ENCODE assay signal across 1 cellular context in genomic region chr2:200174433-200175216, GRCh38.
TF ChIP-seq lines count a peak whose summit lies in the region.

No MANE protein-coding gene starts in this region.

TF ChIP-seq in H1, 55 proteins besides CTCF, POLR2A, EP300 and RAD21 (continued from another document):
- no peak for TF ChIP-seq USF2 (IDR thresholded peaks at IDR 0.05; ENCODE audit: low read length)
- no peak for TF ChIP-seq KDM5A (IDR thresholded peaks at IDR 0.05; ENCODE audit: low read length)
- TF ChIP-seq YY1 (IDR thresholded peaks at IDR 0.05; ENCODE audit: low read depth, low read length) = no peak
- no peak for TF ChIP-seq HDAC2 (IDR thresholded peaks at IDR 0.05; ENCODE audit: borderline replicate concordance in 1 of 2, low read depth in 2 of 2, low read length in 2 of 2)
- no peak for TF ChIP-seq CBX5 (IDR thresholded peaks at IDR 0.05; ENCODE audit: low read depth, low read length)
- TF ChIP-seq ZNF274 (IDR thresholded peaks at IDR 0.05; ENCODE audit: borderline replicate concordance, extremely low read depth, low read length) = no peak
- no peak for TF ChIP-seq CEBPB (IDR thresholded peaks at IDR 0.05; ENCODE audit: low read depth, low read length)
- TF ChIP-seq CHD7 (IDR thresholded peaks at IDR 0.05; ENCODE audit: insufficient replicate concordance, low read length) = no peak
- no peak for TF ChIP-seq BRCA1 (IDR thresholded peaks at IDR 0.05; ENCODE audit: low read depth, low read length)
- no peak for TF ChIP-seq ATF3 (IDR thresholded peaks at IDR 0.05; ENCODE audit: insufficient read depth, low read depth, low read length)
- no peak for TF ChIP-seq ATF2 (IDR thresholded peaks at IDR 0.05; ENCODE audit: low read length)
- no peak for TF ChIP-seq TAF7 (optimal IDR thresholded peaks at IDR 0.05; ENCODE audit: borderline replicate concordance, low read depth, low read length)
- no peak for TF ChIP-seq SP4 (IDR thresholded peaks at IDR 0.05; ENCODE audit: low read length)
- TF ChIP-seq SP1 (IDR thresholded peaks at IDR 0.05; ENCODE audit: low read depth, low read length) = no peak
- TF ChIP-seq NRF1 (IDR thresholded peaks at IDR 0.05; ENCODE audit: low read depth, low read length) = no peak
- TF ChIP-seq TCF12 (IDR thresholded peaks at IDR 0.05; ENCODE audit: low read depth, low read length) = no peak
- no peak for TF ChIP-seq SIX5 (IDR thresholded peaks at IDR 0.05; ENCODE audit: low read depth, low read length)
TF ChIP-seq in H1: peak in this region for 0.
